9 cellular contexts compared by ENCODE assay signal in genomic region chr1:4825841-4826450, GRCh38.
DNase-seq lines count a peak whose midpoint lies in the region; ATAC-seq and TF ChIP-seq lines count a peak whose summit lies in the region.
"Had no signal": no experiment of that assay in that cellular context is flagged by ENCODE, and none has a peak within 500 bp of the region (broad histone marks: within the 10 kb centered on the region; RNA-seq: fewer than 3 reads in every experiment).

No MANE protein-coding gene starts in this region.

- WGBS in esophagus squamous epithelium, 2 donors = 41 to 49% methylated on average over 5 of the region's 5 CpGs

- H3K4me3 ChIP-seq in esophagus squamous epithelium = no peak overlapping the region
- H3K4me3 ChIP-seq: BLaER1 had no signal

- H3K4me1 ChIP-seq in esophagus squamous epithelium = no peaks in the 10 kb centered on the region

- TF ChIP-seq POLR2A in esophagus squamous epithelium (IDR thresholded peaks at IDR 0.05) = no peak

- peak in 5 of 6 experiments; percentile 10 to 52 (median 31) for TF ChIP-seq CTCF in esophagus squamous epithelium (IDR thresholded peaks at IDR 0.05)

- no peak for ATAC-seq in GM18867 (IDR thresholded peaks at IDR 0.05; ENCODE audit: unreplicated experiment)

- H3K27me3 ChIP-seq in esophagus squamous epithelium = no peaks in the 10 kb centered on the region
- H3K27me3 ChIP-seq: BLaER1 had no signal

- intact Hi-C loops in esophagus squamous epithelium (cut with DNase I) = no loop called here

- no peak overlapping the region for H3K27ac ChIP-seq in esophagus squamous epithelium
- H3K27ac ChIP-seq: BLaER1 had no signal

- H3K36me3 ChIP-seq in esophagus squamous epithelium = no peaks in the 10 kb centered on the region
- H3K36me3 ChIP-seq: BLaER1 had no signal

- peaks cover 0 to 8% (median 7%) of the 10 kb centered on the region in 3 donors for H3K9me3 ChIP-seq in esophagus squamous epithelium

- DNase-seq in NCI-H510A treated with DMSO at 0.1 percent for 48 hours (lab: John Stamatoyannopoulos, UW) (peak; percentile 32), NCI-H510A (lab: John Stamatoyannopoulos, UW) (no peak), NCI-H1694 treated with DMSO at 0.1 percent for 48 hours (lab: John Stamatoyannopoulos, UW) (peak; percentile 48), esophagus squamous epithelium (lab: John Stamatoyannopoulos, UW) (no peak), retina (peak; percentile 55), SKM-1 treated with dmso at 0.1 percent for 144 hours (lab: John Stamatoyannopoulos, UW; ENCODE audit: unreplicated experiment) (no peak), COLO668 (lab: John Stamatoyannopoulos, UW; ENCODE audit: unreplicated experiment) (no peak)

Comparison
In these comparisons a context has a peak if more than half of its experiments do, and no peak if none do; other contexts are left out.
1. DNase-seq: peak in NCI-H510A treated with DMSO at 0.1 percent for 48 hours (single experiment), NCI-H1694 treated with DMSO at 0.1 percent for 48 hours (single experiment) and retina (single experiment); none in NCI-H510A (single experiment), esophagus squamous epithelium (single experiment), SKM-1 treated with dmso at 0.1 percent for 144 hours (single experiment) and COLO668 (single experiment).